9 cellular contexts compared by ENCODE assay signal in genomic region chr14:106044949-106045596, GRCh38.
A peak's percentile ranks its signal among the peaks of the same experiment; 100 is the strongest.
DNase-seq lines count a peak whose midpoint lies in the region; ATAC-seq and TF ChIP-seq lines count a peak whose summit lies in the region.
"Had no signal": no experiment of that assay in that cellular context is flagged by ENCODE, and none has a peak within 500 bp of the region (broad histone marks: within the 10 kb centered on the region; RNA-seq: fewer than 3 reads in every experiment).

No MANE protein-coding gene starts in this region.

- H3K27me3 Mint-ChIP-seq in nephron progenitor cell (ENCODE audit: low read depth, poor library complexity) = peaks cover 3% of the 10 kb centered on the region

- no peaks in the 10 kb centered on the region for H3K4me1 ChIP-seq in body of pancreas
- H3K4me1 ChIP-seq: SJSA1 had no signal

- no peaks in the 10 kb centered on the region for H3K4me1 Mint-ChIP-seq in nephron progenitor cell

- no peak overlapping the region for H3K27ac Mint-ChIP-seq in nephron progenitor cell

- peaks cover 85% of the 10 kb centered on the region for H3K9me3 Mint-ChIP-seq in nephron progenitor cell

- H3K9me3 ChIP-seq in body of pancreas = no peaks in the 10 kb centered on the region
- H3K9me3 ChIP-seq: SJSA1 had no signal

- DNase-seq in EH (ENCODE audit: low read depth) = peak; percentile 0
- peak; percentile 42 to 76 for DNase-seq in HL-60 (ENCODE audit: low read depth in 1 of 2, low spot score in 1 of 2)
- peak; percentile 73 for DNase-seq in T-helper 9 cell
- peak; percentile 29 to 70 (median 52) for DNase-seq in body of pancreas
- DNase-seq in stimulated activated CD4-positive, alpha-beta T cell treated with anti-CD3 and anti-CD28 coated beads, Interleukin-12 subunit alpha, Interleukin-12 subunit beta, amount 100 ng/mL, for 4 hours = peak; percentile 90
- DNase-seq in NCI-H187 treated with DMSO at 0.1 percent for 48 hours (lab: John Stamatoyannopoulos, UW) = no peak
- no peak for DNase-seq in nephron progenitor cell

- intact Hi-C loops in body of pancreas (cut with DNase I) = no loop called here

- TF ChIP-seq POLR2A in body of pancreas (IDR thresholded peaks at IDR 0.05) = no peak

- H3K27ac ChIP-seq in HL-60 (replicated peaks) (no peak overlapping the region), body of pancreas (no peak overlapping the region)
- H3K27ac ChIP-seq: SJSA1 had no signal

- H3K4me3 ChIP-seq in HL-60 (replicated peaks; ENCODE audit: insufficient read depth, low read length) (no peak overlapping the region), body of pancreas (no peak overlapping the region)
- H3K4me3 ChIP-seq: SJSA1 had no signal

- ATAC-seq in body of pancreas (no peak), GM18868 (IDR thresholded peaks at IDR 0.05; ENCODE audit: unreplicated experiment) (no peak)

- H3K27me3 ChIP-seq in HL-60 (ENCODE audit: insufficient read depth, poor library complexity, severe bottlenecking) (no peaks in the 10 kb centered on the region), body of pancreas (no peaks in the 10 kb centered on the region)
- H3K27me3 ChIP-seq: SJSA1 had no signal

- TF ChIP-seq CTCF in HL-60 (IDR thresholded peaks at IDR 0.05; ENCODE audit: insufficient read depth, low read length) (peak; percentile 89), body of pancreas (IDR thresholded peaks at IDR 0.05) (peak in 6 of 7 experiments; percentile 20 to 66 (median 42)), nephron progenitor cell (IDR thresholded peaks at IDR 0.05) (no peak)

- 44 to 50% methylated on average over 8 to 9 of the region's 9 CpGs for WGBS in body of pancreas, 2 donors

- no peak overlapping the region for H3K4me3 Mint-ChIP-seq in nephron progenitor cell

- H3K36me3 Mint-ChIP-seq in nephron progenitor cell (ENCODE audit: low read depth) = no peaks in the 10 kb centered on the region

- no peaks in the 10 kb centered on the region for H3K36me3 ChIP-seq in body of pancreas (replicated peaks in 1 of 2; ENCODE audit: insufficient read depth in 1 of 2, low read depth in 2 of 2)
- H3K36me3 ChIP-seq: SJSA1 had no signal

Comparison
In these comparisons a context has a peak if more than half of its experiments do, and no peak if none do; other contexts are left out.
1. DNase-seq: peak in EH (single experiment), HL-60 (2 of 2), T-helper 9 cell (single experiment), body of pancreas (4 of 4) and stimulated activated CD4-positive, alpha-beta T cell treated with anti-CD3 and anti-CD28 coated beads, Interleukin-12 subunit alpha, Interleukin-12 subunit beta, amount 100 ng/mL, for 4 hours (single experiment); none in NCI-H187 treated with DMSO at 0.1 percent for 48 hours (single experiment) and nephron progenitor cell (single experiment).